9 cellular contexts compared by ENCODE assay signal in the genomic region with DNA sequence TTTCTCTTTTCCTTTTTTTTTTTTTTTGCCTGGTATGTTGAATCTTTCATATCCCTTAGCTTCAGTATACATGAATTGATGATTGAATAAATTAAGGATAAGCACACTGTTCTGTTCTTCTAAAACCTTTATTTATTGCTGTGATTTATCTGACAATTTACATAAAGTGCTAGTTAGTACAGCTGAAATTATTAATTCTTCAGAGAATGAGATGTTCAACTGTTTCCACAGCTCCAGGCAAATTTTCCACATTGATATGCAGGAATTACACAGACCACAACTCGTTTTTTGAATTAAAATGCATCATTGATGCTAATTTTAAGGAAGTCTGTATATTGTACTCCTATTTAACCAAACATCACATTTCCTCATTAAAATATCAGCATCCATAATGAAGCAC.
"Had no signal": no experiment of that assay in that cellular context is flagged by ENCODE, and none has a peak within 500 bp of the region (broad histone marks: within the 10 kb centered on the region; RNA-seq: fewer than 3 reads in every experiment).

No MANE protein-coding gene starts in this region.

- DNase-seq: GM23248, GOT3, H7, H9, HCEC 1CT, HFFc6 had no signal

- H3K9ac ChIP-seq: GM23248 had no signal

- H3K27ac Mint-ChIP-seq: H9, HFFc6 had no signal

- H3K36me3 ChIP-seq: HAP-1 had no signal

- FAIRE-seq: H1 had no signal

- H3K9me3 ChIP-seq: HAP-1 had no signal

- H3K9me3 Mint-ChIP-seq: H9, HFFc6 had no signal

- ATAC-seq: HCT116 had no signal

- H3K27ac ChIP-seq: GM23248 had no signal

- H2AFZ ChIP-seq: GM23248 had no signal

- H3K4me3 ChIP-seq: GM23248, HAP-1 had no signal

- H3K4me3 Mint-ChIP-seq: H9, HFFc6 had no signal
